27 cellular contexts compared by ENCODE assay signal in genomic region chr2:15711126-15711860, GRCh38.
"Had no signal": no experiment of that assay in that cellular context is flagged by ENCODE, and none has a peak within 500 bp of the region (broad histone marks: within the 10 kb centered on the region; RNA-seq: fewer than 3 reads in every experiment).

No MANE protein-coding gene starts in this region.

- H3K36me3 Mint-ChIP-seq: activated CD8-positive, alpha-beta memory T cell treated with anti-CD3 and anti-CD28 coated beads, Interleukin-2, amount 10 ng/mL, durations not matched to agents 7 days and 5 days; activated naive CD4-positive, alpha-beta T cell treated with anti-CD3 and anti-CD28 coated beads, Interleukin-2, amount 50 U/mL, for 24 hours; IgD-negative memory B cell had no signal

- H3K27me3 ChIP-seq: body of pancreas, MG63, Peyer's patch, SJSA1 had no signal

- H3K27ac Mint-ChIP-seq: activated B cell treated with CpG ODN at 0.5 μM for 24 hours; activated CD4-positive, alpha-beta T cell treated with anti-CD3 and anti-CD28 coated beads, Interleukin-2, amount 10 ng/mL, durations not matched to agents 24 days and 14 days; activated CD8-positive, alpha-beta memory T cell treated with anti-CD3 and anti-CD28 coated beads, Interleukin-2, amount 10 ng/mL, durations not matched to agents 7 days and 5 days; activated naive CD4-positive, alpha-beta T cell treated with anti-CD3 and anti-CD28 coated beads, Interleukin-2, amount 50 U/mL, for 24 hours; activated T-cell treated with anti-CD3 and anti-CD28 coated beads, Interleukin-2, amount 50 U/mL, for 24 hours; activated T-helper 1 cell treated with anti-CD3 and anti-CD28 coated beads, Interleukin-12 subunit alpha, Interleukin-12 subunit beta, Interleukin-2, Interleukin-4 antibody, amounts not matched to agents 30 ng/mL and 10 ng/mL and 1 ng/mL, durations not matched to agents 14 hours and 24 hours and 36 hours; IgD-negative memory B cell; T-helper 17 cell had no signal

- H3K36me3 ChIP-seq: MG63, Peyer's patch, SJSA1 had no signal

- H3K9me3 ChIP-seq: body of pancreas, MG63, Peyer's patch, SJSA1 had no signal

- ATAC-seq: activated CD8-positive, alpha-beta memory T cell treated with anti-CD3 and anti-CD28 coated beads, Interleukin-2, amount 10 ng/mL, durations not matched to agents 7 days and 5 days; body of pancreas; T-helper 17 cell had no signal

- H3K27me3 Mint-ChIP-seq: activated CD4-positive, alpha-beta T cell treated with anti-CD3 and anti-CD28 coated beads, Interleukin-2, amount 10 ng/mL, durations not matched to agents 24 days and 14 days had no signal

- H3K4me3 Mint-ChIP-seq: activated B cell treated with CpG ODN at 0.5 μM for 24 hours; activated CD4-positive, alpha-beta T cell treated with anti-CD3 and anti-CD28 coated beads, Interleukin-2, amount 10 ng/mL, durations not matched to agents 24 days and 14 days; activated CD8-positive, alpha-beta memory T cell treated with anti-CD3 and anti-CD28 coated beads, Interleukin-2, amount 10 ng/mL, durations not matched to agents 7 days and 5 days; activated naive CD4-positive, alpha-beta T cell treated with anti-CD3 and anti-CD28 coated beads, Interleukin-2, amount 50 U/mL, for 24 hours; activated T-cell treated with anti-CD3 and anti-CD28 coated beads, Interleukin-2, amount 50 U/mL, for 24 hours; activated T-helper 1 cell treated with anti-CD3 and anti-CD28 coated beads, Interleukin-12 subunit alpha, Interleukin-12 subunit beta, Interleukin-2, Interleukin-4 antibody, amounts not matched to agents 30 ng/mL and 10 ng/mL and 1 ng/mL, durations not matched to agents 14 hours and 24 hours and 36 hours; IgD-negative memory B cell; T-helper 17 cell had no signal

- H3K4me2 ChIP-seq: KMS-11 had no signal

- DNase-seq: activated B cell treated with CpG ODN at 0.5 μM for 24 hours; activated CD4-positive, alpha-beta T cell treated with anti-CD3 and anti-CD28 coated beads for 1 hour; activated CD4-positive, alpha-beta T cell treated with anti-CD3 and anti-CD28 coated beads, Interleukin-2, amount 10 ng/mL, durations not matched to agents 24 days and 14 days; activated CD4-positive, alpha-beta T cell treated with anti-CD3 and anti-CD28 coated beads, Interleukin-2, amount 50 U/mL, for 48 hours; activated CD8-positive, alpha-beta memory T cell treated with anti-CD3 and anti-CD28 coated beads, Interleukin-2, amount 10 ng/mL, durations not matched to agents 7 days and 5 days; activated effector memory CD4-positive, alpha-beta T cell treated with Interleukin-2 at 50 U/mL for 16 hours; activated naive CD4-positive, alpha-beta T cell; activated T-cell treated with anti-CD3 and anti-CD28 coated beads, Interleukin-2, amount 50 U/mL, for 24 hours; aorta; body of pancreas; MG63; NCI-H1105 treated with DMSO at 0.1 percent for 48 hours; NCI-H1436 treated with DMSO at 0.1 percent for 48 hours; NCI-H187; NCI-H2081; NCI-H446; NCI-H524; Peyer's patch; SHP77; T-helper 17 cell; T-helper 9 cell had no signal

- H3K4me1 ChIP-seq: body of pancreas, Peyer's patch, SJSA1 had no signal

- H3K9me3 Mint-ChIP-seq: activated B cell treated with CpG ODN at 0.5 μM for 24 hours; activated CD4-positive, alpha-beta T cell treated with anti-CD3 and anti-CD28 coated beads, Interleukin-2, amount 10 ng/mL, durations not matched to agents 24 days and 14 days; activated naive CD4-positive, alpha-beta T cell treated with anti-CD3 and anti-CD28 coated beads, Interleukin-2, amount 50 U/mL, for 24 hours; activated T-cell treated with anti-CD3 and anti-CD28 coated beads, Interleukin-2, amount 50 U/mL, for 24 hours; activated T-helper 1 cell treated with anti-CD3 and anti-CD28 coated beads, Interleukin-12 subunit alpha, Interleukin-12 subunit beta, Interleukin-2, Interleukin-4 antibody, amounts not matched to agents 30 ng/mL and 10 ng/mL and 1 ng/mL, durations not matched to agents 14 hours and 24 hours and 36 hours had no signal

- H3K4me1 Mint-ChIP-seq: activated B cell treated with CpG ODN at 0.5 μM for 24 hours; activated CD4-positive, alpha-beta T cell treated with anti-CD3 and anti-CD28 coated beads, Interleukin-2, amount 10 ng/mL, durations not matched to agents 24 days and 14 days; activated CD8-positive, alpha-beta memory T cell treated with anti-CD3 and anti-CD28 coated beads, Interleukin-2, amount 10 ng/mL, durations not matched to agents 7 days and 5 days; activated naive CD4-positive, alpha-beta T cell treated with anti-CD3 and anti-CD28 coated beads, Interleukin-2, amount 50 U/mL, for 24 hours had no signal

- H3K9ac ChIP-seq: KMS-11 had no signal

- H3K27ac ChIP-seq: body of pancreas, KMS-11, Peyer's patch, RWPE1, SJSA1 had no signal

- H3K4me3 ChIP-seq: body of pancreas, MG63, Peyer's patch, SJSA1 had no signal
